1 cellular context compared by ENCODE assay signal in the genomic region with DNA sequence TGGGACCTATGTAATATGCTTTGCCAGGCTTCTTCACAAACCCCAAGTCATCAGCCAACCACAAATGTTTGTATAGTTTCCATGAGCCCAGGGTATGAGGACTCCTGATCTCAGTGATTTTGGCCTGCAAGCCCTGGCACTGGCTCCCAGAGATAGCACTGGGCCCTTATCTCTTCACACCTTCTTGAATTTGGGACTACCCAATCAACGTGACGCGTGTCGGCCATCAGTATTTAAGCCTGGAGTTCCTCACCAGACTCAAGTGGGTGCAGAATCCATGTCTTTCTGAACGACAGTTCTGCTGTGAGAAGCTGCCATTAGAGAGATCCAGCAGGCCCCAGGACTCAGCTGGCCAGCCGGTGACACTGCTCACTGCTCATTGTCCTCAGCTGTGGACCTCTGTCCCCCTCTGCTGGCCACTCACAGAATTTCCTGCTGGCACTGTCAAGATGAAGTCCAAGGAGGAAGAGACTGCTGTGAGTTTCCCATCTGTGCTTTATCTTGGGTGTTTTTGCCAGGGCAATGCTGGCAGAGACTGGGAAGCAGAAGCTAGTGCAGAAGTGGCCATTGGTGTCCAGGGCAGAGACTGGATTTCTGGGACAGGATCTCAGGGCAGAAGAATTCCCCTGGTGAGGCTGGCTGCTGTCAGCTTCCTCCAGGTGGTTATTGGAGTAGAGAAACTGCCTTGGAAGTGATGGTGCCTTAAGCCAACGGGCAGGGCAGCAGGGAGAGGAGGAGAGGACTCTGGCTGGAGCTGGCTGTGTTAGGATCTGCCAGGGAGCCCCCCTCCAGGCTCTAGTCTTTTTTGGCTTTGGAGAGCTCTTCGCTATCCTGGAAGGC.
TF ChIP-seq lines count a peak whose summit lies in the region.

No MANE protein-coding gene starts in this region.

TF ChIP-seq in GM12878, 131 proteins besides CTCF, POLR2A, EP300 and RAD21 (continues in another document):
- TF ChIP-seq, protein P1, sequence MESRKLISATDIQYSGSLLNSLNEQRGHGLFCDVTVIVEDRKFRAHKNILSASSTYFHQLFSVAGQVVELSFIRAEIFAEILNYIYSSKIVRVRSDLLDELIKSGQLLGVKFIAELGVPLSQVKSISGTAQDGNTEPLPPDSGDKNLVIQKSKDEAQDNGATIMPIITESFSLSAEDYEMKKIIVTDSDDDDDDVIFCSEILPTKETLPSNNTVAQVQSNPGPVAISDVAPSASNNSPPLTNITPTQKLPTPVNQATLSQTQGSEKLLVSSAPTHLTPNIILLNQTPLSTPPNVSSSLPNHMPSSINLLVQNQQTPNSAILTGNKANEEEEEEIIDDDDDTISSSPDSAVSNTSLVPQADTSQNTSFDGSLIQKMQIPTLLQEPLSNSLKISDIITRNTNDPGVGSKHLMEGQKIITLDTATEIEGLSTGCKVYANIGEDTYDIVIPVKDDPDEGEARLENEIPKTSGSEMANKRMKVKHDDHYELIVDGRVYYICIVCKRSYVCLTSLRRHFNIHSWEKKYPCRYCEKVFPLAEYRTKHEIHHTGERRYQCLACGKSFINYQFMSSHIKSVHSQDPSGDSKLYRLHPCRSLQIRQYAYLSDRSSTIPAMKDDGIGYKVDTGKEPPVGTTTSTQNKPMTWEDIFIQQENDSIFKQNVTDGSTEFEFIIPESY (IDR thresholded peaks at IDR 0.05): no peak
- TF ChIP-seq LARP7 (IDR thresholded peaks at IDR 0.05): 0 out of 2 replicates have a peak, but pooled peaks have one; percentile 32
- TF ChIP-seq GABPA (IDR thresholded peaks at IDR 0.05; ENCODE audit: low read depth): no peak
- peak; percentile 23; the same call in 1 of the 2 replicates for TF ChIP-seq DPF2 (IDR thresholded peaks at IDR 0.05)
- TF ChIP-seq IKZF1 (conservative IDR thresholded peaks at IDR 0.05): peak; percentile 24; the same call in 1 of the 2 replicates
- TF ChIP-seq RAD51 (IDR thresholded peaks at IDR 0.05): no peak
- 0 out of 2 replicates have a peak, but pooled peaks have one; percentile 41 for TF ChIP-seq HDGF (IDR thresholded peaks at IDR 0.05)
- no peak for TF ChIP-seq BMI1 (IDR thresholded peaks at IDR 0.05; ENCODE audit: borderline replicate concordance)
- TF ChIP-seq FOS (IDR thresholded peaks at IDR 0.05; ENCODE audit: borderline replicate concordance, extremely low read depth, insufficient read length): no peak
- no peak for TF ChIP-seq WRNIP1 (IDR thresholded peaks at IDR 0.05; ENCODE audit: borderline replicate concordance, low read depth, low read length)
- TF ChIP-seq RBBP5 (conservative IDR thresholded peaks at IDR 0.05): no peak
- TF ChIP-seq CHD4 (IDR thresholded peaks at IDR 0.05): no peak
- TF ChIP-seq ZBTB11 (CRISPR knock-in tag; IDR thresholded peaks at IDR 0.05): no peak
- TF ChIP-seq MXI1 (IDR thresholded peaks at IDR 0.05; ENCODE audit: low read depth, low read length): 0 out of 2 replicates have a peak, but pooled peaks have one; percentile 19
- no peak for TF ChIP-seq CHD1 (IDR thresholded peaks at IDR 0.05; ENCODE audit: low read depth, low read length)
- no peak for TF ChIP-seq FOXM1 (IDR thresholded peaks at IDR 0.05; ENCODE audit: low read depth, low read length)
- TF ChIP-seq NR2C2 (IDR thresholded peaks at IDR 0.05; ENCODE audit: borderline replicate concordance, control insufficient read depth, insufficient read length, low read depth): no peak
- TF ChIP-seq CBX3 (IDR thresholded peaks at IDR 0.05; ENCODE audit: borderline replicate concordance, low read depth): no peak
- no peak for TF ChIP-seq RELB (IDR thresholded peaks at IDR 0.05; ENCODE audit: low read depth)
- TF ChIP-seq SKIL (IDR thresholded peaks at IDR 0.05; ENCODE audit: low read depth, poor library complexity, severe bottlenecking): peak; percentile 25
- 0 out of 2 replicates have a peak, but pooled peaks have one; percentile 38 for TF ChIP-seq NBN (IDR thresholded peaks at IDR 0.05)
- TF ChIP-seq TBL1XR1 (IDR thresholded peaks at IDR 0.05; ENCODE audit: low read depth, low read length): no peak
- TF ChIP-seq YY1 (IDR thresholded peaks at IDR 0.05; ENCODE audit: low read depth, low read length): peak; percentile 82
- no peak for TF ChIP-seq MTA2 (IDR thresholded peaks at IDR 0.05; ENCODE audit: low read depth)
- TF ChIP-seq, protein P2, sequence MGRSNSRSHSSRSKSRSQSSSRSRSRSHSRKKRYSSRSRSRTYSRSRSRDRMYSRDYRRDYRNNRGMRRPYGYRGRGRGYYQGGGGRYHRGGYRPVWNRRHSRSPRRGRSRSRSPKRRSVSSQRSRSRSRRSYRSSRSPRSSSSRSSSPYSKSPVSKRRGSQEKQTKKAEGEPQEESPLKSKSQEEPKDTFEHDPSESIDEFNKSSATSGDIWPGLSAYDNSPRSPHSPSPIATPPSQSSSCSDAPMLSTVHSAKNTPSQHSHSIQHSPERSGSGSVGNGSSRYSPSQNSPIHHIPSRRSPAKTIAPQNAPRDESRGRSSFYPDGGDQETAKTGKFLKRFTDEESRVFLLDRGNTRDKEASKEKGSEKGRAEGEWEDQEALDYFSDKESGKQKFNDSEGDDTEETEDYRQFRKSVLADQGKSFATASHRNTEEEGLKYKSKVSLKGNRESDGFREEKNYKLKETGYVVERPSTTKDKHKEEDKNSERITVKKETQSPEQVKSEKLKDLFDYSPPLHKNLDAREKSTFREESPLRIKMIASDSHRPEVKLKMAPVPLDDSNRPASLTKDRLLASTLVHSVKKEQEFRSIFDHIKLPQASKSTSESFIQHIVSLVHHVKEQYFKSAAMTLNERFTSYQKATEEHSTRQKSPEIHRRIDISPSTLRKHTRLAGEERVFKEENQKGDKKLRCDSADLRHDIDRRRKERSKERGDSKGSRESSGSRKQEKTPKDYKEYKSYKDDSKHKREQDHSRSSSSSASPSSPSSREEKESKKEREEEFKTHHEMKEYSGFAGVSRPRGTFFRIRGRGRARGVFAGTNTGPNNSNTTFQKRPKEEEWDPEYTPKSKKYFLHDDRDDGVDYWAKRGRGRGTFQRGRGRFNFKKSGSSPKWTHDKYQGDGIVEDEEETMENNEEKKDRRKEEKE (IDR thresholded peaks at IDR 0.05): no peak
- TF ChIP-seq SMARCA5 (IDR thresholded peaks at IDR 0.05): peak; percentile 82; the same call in 1 of the 2 replicates
- no peak for TF ChIP-seq TARDBP (IDR thresholded peaks at IDR 0.05; ENCODE audit: borderline replicate concordance)
- no peak for TF ChIP-seq CREM (IDR thresholded peaks at IDR 0.05; ENCODE audit: low read depth)
- 0 out of 2 replicates have a peak, but pooled peaks have one; percentile 11 for TF ChIP-seq MEF2A (IDR thresholded peaks at IDR 0.05; ENCODE audit: insufficient read depth, low read depth, low read length)
- TF ChIP-seq, protein P3, sequence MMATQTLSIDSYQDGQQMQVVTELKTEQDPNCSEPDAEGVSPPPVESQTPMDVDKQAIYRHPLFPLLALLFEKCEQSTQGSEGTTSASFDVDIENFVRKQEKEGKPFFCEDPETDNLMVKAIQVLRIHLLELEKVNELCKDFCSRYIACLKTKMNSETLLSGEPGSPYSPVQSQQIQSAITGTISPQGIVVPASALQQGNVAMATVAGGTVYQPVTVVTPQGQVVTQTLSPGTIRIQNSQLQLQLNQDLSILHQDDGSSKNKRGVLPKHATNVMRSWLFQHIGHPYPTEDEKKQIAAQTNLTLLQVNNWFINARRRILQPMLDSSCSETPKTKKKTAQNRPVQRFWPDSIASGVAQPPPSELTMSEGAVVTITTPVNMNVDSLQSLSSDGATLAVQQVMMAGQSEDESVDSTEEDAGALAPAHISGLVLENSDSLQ (IDR thresholded peaks at IDR 0.05): peak; percentile 22; the same call in 1 of the 2 replicates
- TF ChIP-seq, protein P4, sequence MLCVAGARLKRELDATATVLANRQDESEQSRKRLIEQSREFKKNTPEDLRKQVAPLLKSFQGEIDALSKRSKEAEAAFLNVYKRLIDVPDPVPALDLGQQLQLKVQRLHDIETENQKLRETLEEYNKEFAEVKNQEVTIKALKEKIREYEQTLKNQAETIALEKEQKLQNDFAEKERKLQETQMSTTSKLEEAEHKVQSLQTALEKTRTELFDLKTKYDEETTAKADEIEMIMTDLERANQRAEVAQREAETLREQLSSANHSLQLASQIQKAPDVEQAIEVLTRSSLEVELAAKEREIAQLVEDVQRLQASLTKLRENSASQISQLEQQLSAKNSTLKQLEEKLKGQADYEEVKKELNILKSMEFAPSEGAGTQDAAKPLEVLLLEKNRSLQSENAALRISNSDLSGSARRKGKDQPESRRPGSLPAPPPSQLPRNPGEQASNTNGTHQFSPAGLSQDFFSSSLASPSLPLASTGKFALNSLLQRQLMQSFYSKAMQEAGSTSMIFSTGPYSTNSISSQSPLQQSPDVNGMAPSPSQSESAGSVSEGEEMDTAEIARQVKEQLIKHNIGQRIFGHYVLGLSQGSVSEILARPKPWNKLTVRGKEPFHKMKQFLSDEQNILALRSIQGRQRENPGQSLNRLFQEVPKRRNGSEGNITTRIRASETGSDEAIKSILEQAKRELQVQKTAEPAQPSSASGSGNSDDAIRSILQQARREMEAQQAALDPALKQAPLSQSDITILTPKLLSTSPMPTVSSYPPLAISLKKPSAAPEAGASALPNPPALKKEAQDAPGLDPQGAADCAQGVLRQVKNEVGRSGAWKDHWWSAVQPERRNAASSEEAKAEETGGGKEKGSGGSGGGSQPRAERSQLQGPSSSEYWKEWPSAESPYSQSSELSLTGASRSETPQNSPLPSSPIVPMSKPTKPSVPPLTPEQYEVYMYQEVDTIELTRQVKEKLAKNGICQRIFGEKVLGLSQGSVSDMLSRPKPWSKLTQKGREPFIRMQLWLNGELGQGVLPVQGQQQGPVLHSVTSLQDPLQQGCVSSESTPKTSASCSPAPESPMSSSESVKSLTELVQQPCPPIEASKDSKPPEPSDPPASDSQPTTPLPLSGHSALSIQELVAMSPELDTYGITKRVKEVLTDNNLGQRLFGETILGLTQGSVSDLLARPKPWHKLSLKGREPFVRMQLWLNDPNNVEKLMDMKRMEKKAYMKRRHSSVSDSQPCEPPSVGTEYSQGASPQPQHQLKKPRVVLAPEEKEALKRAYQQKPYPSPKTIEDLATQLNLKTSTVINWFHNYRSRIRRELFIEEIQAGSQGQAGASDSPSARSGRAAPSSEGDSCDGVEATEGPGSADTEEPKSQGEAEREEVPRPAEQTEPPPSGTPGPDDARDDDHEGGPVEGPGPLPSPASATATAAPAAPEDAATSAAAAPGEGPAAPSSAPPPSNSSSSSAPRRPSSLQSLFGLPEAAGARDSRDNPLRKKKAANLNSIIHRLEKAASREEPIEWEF (IDR thresholded peaks at IDR 0.05; ENCODE audit: insufficient replicate concordance, low read depth, low read length): no peak
- peak; percentile 70; the same call in 1 of the 2 replicates for TF ChIP-seq RB1 (IDR thresholded peaks at IDR 0.05; ENCODE audit: borderline replicate concordance)
- TF ChIP-seq NKRF (conservative IDR thresholded peaks at IDR 0.05): 0 out of 2 replicates have a peak, but pooled peaks have one; percentile 22
